1 cellular context compared by ENCODE assay signal in the genomic region with DNA sequence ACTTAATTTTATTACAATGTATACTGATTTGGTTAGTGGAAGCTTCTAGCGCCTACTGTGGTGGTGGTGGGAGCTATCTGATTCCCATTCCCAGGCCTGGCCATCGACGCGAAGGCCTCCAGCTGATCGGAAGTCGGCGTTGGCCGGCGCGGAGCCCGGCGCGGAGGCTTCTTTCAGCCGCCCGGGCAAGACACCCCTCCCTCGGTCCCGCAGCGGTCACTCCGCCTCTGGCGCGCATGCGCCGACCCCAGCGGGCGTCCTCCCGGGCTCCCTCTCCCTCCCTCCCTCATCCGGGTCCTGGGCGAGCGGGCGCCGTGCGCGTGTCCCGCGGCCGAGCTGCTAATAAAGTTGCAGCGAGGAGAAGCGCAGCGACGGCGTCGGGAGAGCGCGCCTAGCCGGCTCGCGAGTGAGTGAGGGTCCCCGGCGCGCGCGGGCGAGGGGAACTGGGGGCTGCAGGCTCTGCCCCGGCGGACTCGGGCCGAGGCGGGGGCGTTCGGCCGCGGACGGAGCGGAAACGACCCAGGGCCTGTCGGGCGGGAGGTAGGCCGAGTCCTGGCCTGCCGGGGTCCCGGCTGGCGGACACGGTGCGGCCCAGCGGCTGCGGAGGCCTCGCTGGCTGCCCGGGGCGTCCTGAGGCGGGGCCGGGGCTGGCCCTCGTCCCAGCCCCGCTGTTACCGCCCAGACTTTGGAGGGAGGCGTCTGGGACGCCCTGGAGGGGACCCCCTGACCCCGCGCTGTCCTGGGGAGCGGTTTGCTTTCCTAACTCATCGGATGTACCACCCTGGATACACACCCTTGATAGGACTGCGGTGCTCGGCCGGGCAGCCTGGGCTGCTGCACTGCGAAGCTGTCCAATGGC.
TF ChIP-seq lines count a peak whose summit lies in the region.

Gene SMAD5 (plus strand): TSS at position 289 of the 859 bp plus-strand sequence. CDS start 20,916 bp downstream, outside the sequence.

TF ChIP-seq in HepG2, 621 proteins besides CTCF, POLR2A, EP300 and RAD21 (continued from another document and continues in another):
- TF ChIP-seq, protein P1, sequence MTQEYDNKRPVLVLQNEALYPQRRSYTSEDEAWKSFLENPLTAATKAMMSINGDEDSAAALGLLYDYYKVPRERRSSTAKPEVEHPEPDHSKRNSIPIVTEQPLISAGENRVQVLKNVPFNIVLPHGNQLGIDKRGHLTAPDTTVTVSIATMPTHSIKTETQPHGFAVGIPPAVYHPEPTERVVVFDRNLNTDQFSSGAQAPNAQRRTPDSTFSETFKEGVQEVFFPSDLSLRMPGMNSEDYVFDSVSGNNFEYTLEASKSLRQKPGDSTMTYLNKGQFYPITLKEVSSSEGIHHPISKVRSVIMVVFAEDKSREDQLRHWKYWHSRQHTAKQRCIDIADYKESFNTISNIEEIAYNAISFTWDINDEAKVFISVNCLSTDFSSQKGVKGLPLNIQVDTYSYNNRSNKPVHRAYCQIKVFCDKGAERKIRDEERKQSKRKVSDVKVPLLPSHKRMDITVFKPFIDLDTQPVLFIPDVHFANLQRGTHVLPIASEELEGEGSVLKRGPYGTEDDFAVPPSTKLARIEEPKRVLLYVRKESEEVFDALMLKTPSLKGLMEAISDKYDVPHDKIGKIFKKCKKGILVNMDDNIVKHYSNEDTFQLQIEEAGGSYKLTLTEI (CRISPR knock-in tag; conservative IDR thresholded peaks at IDR 0.05) = no peak; the same call in 1 of the 2 replicates
- TF ChIP-seq ZNF670 (CRISPR knock-in tag; IDR thresholded peaks at IDR 0.05; ENCODE audit: borderline replicate concordance) = peak; percentile 95
- no peak for TF ChIP-seq TBX3 (IDR thresholded peaks at IDR 0.05; ENCODE audit: borderline replicate concordance)
- TF ChIP-seq KDM5B (CRISPR knock-in tag; IDR thresholded peaks at IDR 0.05; ENCODE audit: borderline replicate concordance) = peak; percentile 92
- TF ChIP-seq, protein P2, sequence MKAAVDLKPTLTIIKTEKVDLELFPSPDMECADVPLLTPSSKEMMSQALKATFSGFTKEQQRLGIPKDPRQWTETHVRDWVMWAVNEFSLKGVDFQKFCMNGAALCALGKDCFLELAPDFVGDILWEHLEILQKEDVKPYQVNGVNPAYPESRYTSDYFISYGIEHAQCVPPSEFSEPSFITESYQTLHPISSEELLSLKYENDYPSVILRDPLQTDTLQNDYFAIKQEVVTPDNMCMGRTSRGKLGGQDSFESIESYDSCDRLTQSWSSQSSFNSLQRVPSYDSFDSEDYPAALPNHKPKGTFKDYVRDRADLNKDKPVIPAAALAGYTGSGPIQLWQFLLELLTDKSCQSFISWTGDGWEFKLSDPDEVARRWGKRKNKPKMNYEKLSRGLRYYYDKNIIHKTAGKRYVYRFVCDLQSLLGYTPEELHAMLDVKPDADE (CRISPR knock-in tag; IDR thresholded peaks at IDR 0.05) = 0 out of 2 replicates have a peak, but pooled peaks have one; percentile 11
- TF ChIP-seq, protein P3, sequence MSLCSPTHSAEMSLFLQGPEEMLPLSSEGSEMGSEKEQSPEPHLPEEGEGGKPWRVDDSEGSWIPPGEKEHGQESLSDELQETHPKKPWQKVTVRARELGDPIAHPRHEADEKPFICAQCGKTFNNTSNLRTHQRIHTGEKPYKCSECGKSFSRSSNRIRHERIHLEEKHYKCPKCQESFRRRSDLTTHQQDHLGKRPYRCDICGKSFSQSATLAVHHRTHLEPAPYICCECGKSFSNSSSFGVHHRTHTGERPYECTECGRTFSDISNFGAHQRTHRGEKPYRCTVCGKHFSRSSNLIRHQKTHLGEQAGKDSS (CRISPR knock-in tag; IDR thresholded peaks at IDR 0.05; ENCODE audit: borderline replicate concordance, low read depth) = peak; percentile 97; the same call in 1 of the 2 replicates
- peak; percentile 77; the same call in 1 of the 2 replicates for TF ChIP-seq SRY (CRISPR knock-in tag; IDR thresholded peaks at IDR 0.05)
- TF ChIP-seq, protein P4, sequence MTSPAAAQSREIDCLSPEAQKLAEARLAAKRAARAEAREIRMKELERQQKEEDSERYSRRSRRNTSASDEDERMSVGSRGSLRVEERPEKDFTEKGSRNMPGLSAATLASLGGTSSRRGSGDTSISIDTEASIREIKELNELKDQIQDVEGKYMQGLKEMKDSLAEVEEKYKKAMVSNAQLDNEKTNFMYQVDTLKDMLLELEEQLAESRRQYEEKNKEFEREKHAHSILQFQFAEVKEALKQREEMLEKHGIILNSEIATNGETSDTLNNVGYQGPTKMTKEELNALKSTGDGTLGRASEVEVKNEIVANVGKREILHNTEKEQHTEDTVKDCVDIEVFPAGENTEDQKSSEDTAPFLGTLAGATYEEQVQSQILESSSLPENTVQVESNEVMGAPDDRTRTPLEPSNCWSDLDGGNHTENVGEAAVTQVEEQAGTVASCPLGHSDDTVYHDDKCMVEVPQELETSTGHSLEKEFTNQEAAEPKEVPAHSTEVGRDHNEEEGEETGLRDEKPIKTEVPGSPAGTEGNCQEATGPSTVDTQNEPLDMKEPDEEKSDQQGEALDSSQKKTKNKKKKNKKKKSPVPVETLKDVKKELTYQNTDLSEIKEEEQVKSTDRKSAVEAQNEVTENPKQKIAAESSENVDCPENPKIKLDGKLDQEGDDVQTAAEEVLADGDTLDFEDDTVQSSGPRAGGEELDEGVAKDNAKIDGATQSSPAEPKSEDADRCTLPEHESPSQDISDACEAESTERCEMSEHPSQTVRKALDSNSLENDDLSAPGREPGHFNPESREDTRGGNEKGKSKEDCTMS (CRISPR knock-in tag; conservative IDR thresholded peaks at IDR 0.05) = no peak
- TF ChIP-seq, protein P5, sequence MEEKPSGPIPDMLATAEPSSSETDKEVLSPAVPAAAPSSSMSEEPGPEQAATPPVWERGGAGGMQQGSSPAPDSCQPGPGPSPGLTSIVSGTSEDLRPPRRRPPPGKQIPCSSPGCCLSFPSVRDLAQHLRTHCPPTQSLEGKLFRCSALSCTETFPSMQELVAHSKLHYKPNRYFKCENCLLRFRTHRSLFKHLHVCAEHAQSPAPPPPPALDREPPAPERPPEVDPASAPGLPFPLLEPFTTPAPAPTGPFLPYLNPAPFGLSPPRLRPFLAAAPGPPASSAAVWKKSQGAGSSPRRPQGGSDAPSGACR (CRISPR knock-in tag; IDR thresholded peaks at IDR 0.05) = peak; percentile 92
- peak; percentile 84; the same call in 1 of the 2 replicates for TF ChIP-seq ZNF788 (CRISPR knock-in tag; IDR thresholded peaks at IDR 0.05; ENCODE audit: borderline replicate concordance)
- no peak for TF ChIP-seq TRIM22 (IDR thresholded peaks at IDR 0.05)
- TF ChIP-seq ZKSCAN8 (CRISPR knock-in tag; IDR thresholded peaks at IDR 0.05; ENCODE audit: borderline replicate concordance) = peak; percentile 75; the same call in 1 of the 2 replicates
- TF ChIP-seq ZNF552 (CRISPR knock-in tag; IDR thresholded peaks at IDR 0.05; ENCODE audit: borderline replicate concordance) = peak; percentile 76; the same call in 1 of the 2 replicates
- TF ChIP-seq ZNF557 (CRISPR knock-in tag; IDR thresholded peaks at IDR 0.05) = no peak; the same call in 1 of the 2 replicates
- TF ChIP-seq ATF4 (CRISPR knock-in tag; IDR thresholded peaks at IDR 0.05) = peak in 1 of 2 experiments; percentile 87; a peak in 2 of 4 replicates
- TF ChIP-seq ELK4 (CRISPR knock-in tag; IDR thresholded peaks at IDR 0.05; ENCODE audit: borderline replicate concordance) = no peak
- no peak for TF ChIP-seq ZNF33B (CRISPR knock-in tag; IDR thresholded peaks at IDR 0.05)
- peak; percentile 89 for TF ChIP-seq XRCC5 (optimal IDR thresholded peaks at IDR 0.05; ENCODE audit: low read length)
- 0 out of 2 replicates have a peak, but pooled peaks have one; percentile 49 for TF ChIP-seq AKAP8 (CRISPR knock-in tag; IDR thresholded peaks at IDR 0.05)
- no peak for TF ChIP-seq MBNL3 (CRISPR knock-in tag; conservative IDR thresholded peaks at IDR 0.05)
- TF ChIP-seq MAFF (IDR thresholded peaks at IDR 0.05; ENCODE audit: low read depth, low read length) = no peak
- TF ChIP-seq TFAP4 (IDR thresholded peaks at IDR 0.05; ENCODE audit: borderline replicate concordance, low read depth) = peak; percentile 98
- no peak for TF ChIP-seq NFE2 (CRISPR knock-in tag; IDR thresholded peaks at IDR 0.05)
- peak; percentile 94 for TF ChIP-seq FOXC1 (CRISPR knock-in tag; IDR thresholded peaks at IDR 0.05; ENCODE audit: borderline replicate concordance)
- no peak for TF ChIP-seq FOXK2 (IDR thresholded peaks at IDR 0.05)
- TF ChIP-seq, protein P6, sequence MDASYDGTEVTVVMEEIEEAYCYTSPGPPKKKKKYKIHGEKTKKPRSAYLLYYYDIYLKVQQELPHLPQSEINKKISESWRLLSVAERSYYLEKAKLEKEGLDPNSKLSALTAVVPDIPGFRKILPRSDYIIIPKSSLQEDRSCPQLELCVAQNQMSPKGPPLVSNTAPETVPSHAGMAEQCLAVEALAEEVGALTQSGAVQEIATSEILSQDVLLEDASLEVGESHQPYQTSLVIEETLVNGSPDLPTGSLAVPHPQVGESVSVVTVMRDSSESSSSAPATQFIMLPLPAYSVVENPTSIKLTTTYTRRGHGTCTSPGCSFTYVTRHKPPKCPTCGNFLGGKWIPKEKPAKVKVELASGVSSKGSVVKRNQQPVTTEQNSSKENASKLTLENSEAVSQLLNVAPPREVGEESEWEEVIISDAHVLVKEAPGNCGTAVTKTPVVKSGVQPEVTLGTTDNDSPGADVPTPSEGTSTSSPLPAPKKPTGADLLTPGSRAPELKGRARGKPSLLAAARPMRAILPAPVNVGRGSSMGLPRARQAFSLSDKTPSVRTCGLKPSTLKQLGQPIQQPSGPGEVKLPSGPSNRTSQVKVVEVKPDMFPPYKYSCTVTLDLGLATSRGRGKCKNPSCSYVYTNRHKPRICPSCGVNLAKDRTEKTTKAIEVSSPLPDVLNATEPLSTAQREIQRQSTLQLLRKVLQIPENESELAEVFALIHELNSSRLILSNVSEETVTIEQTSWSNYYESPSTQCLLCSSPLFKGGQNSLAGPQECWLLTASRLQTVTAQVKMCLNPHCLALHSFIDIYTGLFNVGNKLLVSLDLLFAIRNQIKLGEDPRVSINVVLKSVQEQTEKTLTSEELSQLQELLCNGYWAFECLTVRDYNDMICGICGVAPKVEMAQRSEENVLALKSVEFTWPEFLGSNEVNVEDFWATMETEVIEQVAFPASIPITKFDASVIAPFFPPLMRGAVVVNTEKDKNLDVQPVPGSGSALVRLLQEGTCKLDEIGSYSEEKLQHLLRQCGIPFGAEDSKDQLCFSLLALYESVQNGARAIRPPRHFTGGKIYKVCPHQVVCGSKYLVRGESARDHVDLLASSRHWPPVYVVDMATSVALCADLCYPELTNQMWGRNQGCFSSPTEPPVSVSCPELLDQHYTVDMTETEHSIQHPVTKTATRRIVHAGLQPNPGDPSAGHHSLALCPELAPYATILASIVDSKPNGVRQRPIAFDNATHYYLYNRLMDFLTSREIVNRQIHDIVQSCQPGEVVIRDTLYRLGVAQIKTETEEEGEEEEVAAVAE (CRISPR knock-in tag; IDR thresholded peaks at IDR 0.05; ENCODE audit: borderline replicate concordance) = peak; percentile 17; the same call in 1 of the 2 replicates
- 0 out of 2 replicates have a peak, but pooled peaks have one; percentile 91 for TF ChIP-seq PAX8 (CRISPR knock-in tag; IDR thresholded peaks at IDR 0.05; ENCODE audit: borderline replicate concordance)
- TF ChIP-seq, protein P7, sequence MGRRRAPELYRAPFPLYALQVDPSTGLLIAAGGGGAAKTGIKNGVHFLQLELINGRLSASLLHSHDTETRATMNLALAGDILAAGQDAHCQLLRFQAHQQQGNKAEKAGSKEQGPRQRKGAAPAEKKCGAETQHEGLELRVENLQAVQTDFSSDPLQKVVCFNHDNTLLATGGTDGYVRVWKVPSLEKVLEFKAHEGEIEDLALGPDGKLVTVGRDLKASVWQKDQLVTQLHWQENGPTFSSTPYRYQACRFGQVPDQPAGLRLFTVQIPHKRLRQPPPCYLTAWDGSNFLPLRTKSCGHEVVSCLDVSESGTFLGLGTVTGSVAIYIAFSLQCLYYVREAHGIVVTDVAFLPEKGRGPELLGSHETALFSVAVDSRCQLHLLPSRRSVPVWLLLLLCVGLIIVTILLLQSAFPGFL (CRISPR knock-in tag; IDR thresholded peaks at IDR 0.05) = no peak
- no peak for TF ChIP-seq NCOA2 (CRISPR knock-in tag; IDR thresholded peaks at IDR 0.05)
- peak; percentile 81; the same call in 1 of the 2 replicates for TF ChIP-seq ZNF616 (CRISPR knock-in tag; IDR thresholded peaks at IDR 0.05; ENCODE audit: low read depth)
- TF ChIP-seq MTF2 (CRISPR knock-in tag; IDR thresholded peaks at IDR 0.05; ENCODE audit: borderline replicate concordance) = no peak; the same call in 1 of the 2 replicates
- TF ChIP-seq, protein P8, sequence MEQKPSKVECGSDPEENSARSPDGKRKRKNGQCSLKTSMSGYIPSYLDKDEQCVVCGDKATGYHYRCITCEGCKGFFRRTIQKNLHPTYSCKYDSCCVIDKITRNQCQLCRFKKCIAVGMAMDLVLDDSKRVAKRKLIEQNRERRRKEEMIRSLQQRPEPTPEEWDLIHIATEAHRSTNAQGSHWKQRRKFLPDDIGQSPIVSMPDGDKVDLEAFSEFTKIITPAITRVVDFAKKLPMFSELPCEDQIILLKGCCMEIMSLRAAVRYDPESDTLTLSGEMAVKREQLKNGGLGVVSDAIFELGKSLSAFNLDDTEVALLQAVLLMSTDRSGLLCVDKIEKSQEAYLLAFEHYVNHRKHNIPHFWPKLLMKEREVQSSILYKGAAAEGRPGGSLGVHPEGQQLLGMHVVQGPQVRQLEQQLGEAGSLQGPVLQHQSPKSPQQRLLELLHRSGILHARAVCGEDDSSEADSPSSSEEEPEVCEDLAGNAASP (CRISPR knock-in tag; IDR thresholded peaks at IDR 0.05; ENCODE audit: borderline replicate concordance) = peak; percentile 56; the same call in 1 of the 2 replicates
